In the genomic region with DNA sequence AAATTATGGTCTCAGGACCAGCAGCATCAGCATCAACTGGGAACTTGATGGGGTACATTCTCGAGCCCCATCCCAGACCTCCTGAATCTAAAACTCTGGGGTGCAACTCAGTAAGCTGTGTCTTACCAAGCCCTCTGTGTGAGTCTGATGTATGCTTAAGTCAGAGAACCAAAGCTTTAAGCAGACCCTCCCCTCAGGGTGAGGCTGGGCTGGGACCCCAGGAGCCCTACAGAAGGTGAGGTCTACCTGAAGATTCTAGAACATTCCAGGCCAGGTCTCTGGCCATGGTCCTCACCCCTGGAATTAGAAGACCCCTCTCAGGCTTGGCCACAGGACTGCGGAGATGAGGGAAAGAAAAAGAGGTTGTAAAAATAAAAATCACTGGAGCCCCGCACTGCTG, we compare ENCODE assay signal across 21 cellular contexts.
A peak's percentile ranks its signal among the peaks of the same experiment; 100 is the strongest.
DNase-seq lines count a peak whose midpoint lies in the region; ATAC-seq, FAIRE-seq and TF ChIP-seq lines count a peak whose summit lies in the region.
"Had no signal": no experiment of that assay in that cellular context is flagged by ENCODE, and none has a peak within 500 bp of the region (broad histone marks: within the 10 kb centered on the region; RNA-seq: fewer than 3 reads in every experiment).

No MANE protein-coding gene starts in this region.

- H3K36me3 ChIP-seq in SK-N-MC (ENCODE audit: insufficient read depth, low read length) (no peaks in the 10 kb centered on the region), spleen (no peaks in the 10 kb centered on the region)
- H3K36me3 ChIP-seq: BLaER1, HAP-1 had no signal

- H3K4me1 Mint-ChIP-seq in mesothelial cell of epicardium = peaks cover 31% of the 10 kb centered on the region
- H3K4me1 Mint-ChIP-seq in activated T-helper 17 cell treated with anti-CD3 and anti-CD28 coated beads, Interleukin-2, amount 50 U/mL, for 72 hours = no peaks in the 10 kb centered on the region
- H3K4me1 Mint-ChIP-seq: CD4-positive, alpha-beta memory T cell had no signal

- H3K9me3 ChIP-seq in SK-N-MC (ENCODE audit: low read depth, low read length) (no peaks in the 10 kb centered on the region), spleen (no peaks in the 10 kb centered on the region)
- H3K9me3 ChIP-seq: BLaER1, HAP-1 had no signal

- H3K36me3 Mint-ChIP-seq in mesothelial cell of epicardium = no peaks in the 10 kb centered on the region
- no peaks in the 10 kb centered on the region for H3K36me3 Mint-ChIP-seq in activated T-helper 17 cell treated with anti-CD3 and anti-CD28 coated beads, Interleukin-2, amount 50 U/mL, for 72 hours (ENCODE audit: low read depth)
- H3K36me3 Mint-ChIP-seq: CD4-positive, alpha-beta memory T cell had no signal

- H3K4me3 ChIP-seq in SK-N-MC (peak overlapping the region; percentile 52), spleen (no peak overlapping the region)
- H3K4me3 ChIP-seq: BLaER1, GM12878, HAP-1 had no signal

- TF ChIP-seq CTCF in C4-2B (conservative IDR thresholded peaks at IDR 0.05) (no peak), mesothelial cell of epicardium (IDR thresholded peaks at IDR 0.05; ENCODE audit: unreplicated experiment) (no peak), spleen (IDR thresholded peaks at IDR 0.05 in 8 of 11, conservative IDR thresholded peaks at IDR 0.05 in 3 of 11) (no peak)

- H3K27ac ChIP-seq in C4-2B = peak overlapping the region; percentile 51
- H3K27ac ChIP-seq in SK-N-MC = peak overlapping the region; percentile 85
- no peak overlapping the region for H3K27ac ChIP-seq in spleen
- H3K27ac ChIP-seq: BLaER1 had no signal

- peaks cover 0 to 24% (median 1%) of the 10 kb centered on the region in 6 donors for H3K4me1 ChIP-seq in spleen
- H3K4me1 ChIP-seq: HAP-1 had no signal

- FAIRE-seq in GM19239 (lab: Jason Lieb, UNC) = no peak
- FAIRE-seq: A204.1, G401.6, GM12878, HTR-8/SVneo had no signal

- no peak for TF ChIP-seq POLR2A in spleen (IDR thresholded peaks at IDR 0.05)

- no peaks in the 10 kb centered on the region for H3K9me3 Mint-ChIP-seq in mesothelial cell of epicardium
- no peaks in the 10 kb centered on the region for H3K9me3 Mint-ChIP-seq in activated T-helper 17 cell treated with anti-CD3 and anti-CD28 coated beads, Interleukin-2, amount 50 U/mL, for 72 hours
- H3K9me3 Mint-ChIP-seq: HFFc6 had no signal

- DNase-seq in SK-N-MC (ENCODE audit: low read depth, low spot score) (no peak), mesothelial cell of epicardium (ENCODE audit: low spot score in 2 of 2, unreplicated experiment in 2 of 2) (no peak), spleen (peak; percentile 41), GM19239 (ENCODE audit: insufficient read length, low spot score) (no peak)
- DNase-seq in stimulated activated CD4-positive, alpha-beta T cell treated with anti-CD3 and anti-CD28 coated beads, Interleukin-4, amount 100 ng/mL, for 1 hour = no peak
- DNase-seq: CD4-positive, alpha-beta memory T cell; COR-L47; GOT3; HFFc6; KG1; MM.1S; RPMI8226; SHP77 had no signal

- intact Hi-C loops in spleen (cut with DNase I; ENCODE audit: low total_unique reads) = no loop called here

- H3K27ac Mint-ChIP-seq in mesothelial cell of epicardium = peak overlapping the region; percentile 30
- no peak overlapping the region for H3K27ac Mint-ChIP-seq in activated T-helper 17 cell treated with anti-CD3 and anti-CD28 coated beads, Interleukin-2, amount 50 U/mL, for 72 hours
- H3K27ac Mint-ChIP-seq: CD4-positive, alpha-beta memory T cell; HFFc6 had no signal

- no peaks in the 10 kb centered on the region for H3K27me3 ChIP-seq in spleen (replicated peaks in 1 of 7)
- H3K27me3 ChIP-seq: BLaER1 had no signal

- no peak overlapping the region for H3K9ac ChIP-seq in SK-N-MC (ENCODE audit: insufficient read length)
- H3K9ac ChIP-seq: BLaER1 had no signal

- ATAC-seq in activated T-helper 17 cell treated with anti-CD3 and anti-CD28 coated beads, Interleukin-2, amount 50 U/mL, for 72 hours (replicated peaks) = no peak
- ATAC-seq: GM12878 had no signal

- H3K27me3 Mint-ChIP-seq in mesothelial cell of epicardium (ENCODE audit: low read depth) = no peaks in the 10 kb centered on the region
- H3K27me3 Mint-ChIP-seq in activated T-helper 17 cell treated with anti-CD3 and anti-CD28 coated beads, Interleukin-2, amount 50 U/mL, for 72 hours = peaks cover 8% of the 10 kb centered on the region

- no peak overlapping the region for H3K4me3 Mint-ChIP-seq in mesothelial cell of epicardium
- H3K4me3 Mint-ChIP-seq in activated T-helper 17 cell treated with anti-CD3 and anti-CD28 coated beads, Interleukin-2, amount 50 U/mL, for 72 hours = no peak overlapping the region
- H3K4me3 Mint-ChIP-seq: CD4-positive, alpha-beta memory T cell; HFFc6 had no signal

- WGBS in spleen, 5 donors = 76 to 91% (median 86%) methylated on average over 3 of the region's 3 CpGs

Comparison
In these comparisons a context has a peak if more than half of its experiments do, and no peak if none do; other contexts are left out.
1. H3K27ac ChIP-seq: peak in C4-2B (single experiment) and SK-N-MC (single experiment); none in spleen (0 of 8).